Comparison of ENCODE assay signal across 31 cellular contexts in genomic region chr3:108106449-108106848, GRCh38.
"Had no signal": no experiment of that assay in that cellular context is flagged by ENCODE, and none has a peak within 500 bp of the region (broad histone marks: within the 10 kb centered on the region; RNA-seq: fewer than 3 reads in every experiment).

No MANE protein-coding gene starts in this region.

- H3K27me3 ChIP-seq: ascending aorta, MG63 had no signal

- DNase-seq: activated CD4-positive, alpha-beta T cell treated with anti-CD3 and anti-CD28 coated beads for 48 hours; activated CD4-positive, alpha-beta T cell treated with anti-CD3 and anti-CD28 coated beads, Interleukin-2, amount 50 U/mL, for 4 hours; activated CD4-positive, CD25-positive, alpha-beta regulatory T cell treated with anti-CD3 and anti-CD28 coated beads, Interleukin-2, amount 50 U/mL, for 72 hours; activated CD8-positive, alpha-beta T cell treated with anti-CD3 and anti-CD28 coated beads, Interleukin-2, amount 10 ng/mL, durations not matched to agents 7 days and 5 days; activated effector memory CD4-positive, alpha-beta T cell treated with anti-CD3 and anti-CD28 coated beads, Interleukin-2, amount 50 U/mL, for 16 hours; activated naive CD4-positive, alpha-beta T cell treated with Interleukin-2 at 50 U/mL for 16 hours; activated naive CD8-positive, alpha-beta T cell treated with anti-CD3 and anti-CD28 coated beads, Interleukin-2, amount 50 U/mL, for 24 hours; activated T-cell treated with anti-CD3 and anti-CD28 coated beads, Interleukin-2, amount 50 U/mL, for 24 hours; amniotic stem cell; MV-4-11; NCI-H1092 treated with DMSO at 0.1 percent for 48 hours; NCI-H1417 treated with DMSO at 0.1 percent for 48 hours; NCI-H187; NCI-H2081; NCI-H2227 treated with DMSO at 0.1 percent for 48 hours; NCI-H446 treated with DMSO at 0.1 percent for 48 hours; NCI-H524 treated with DMSO at 0.1 percent for 48 hours; NCI-H774; NK-92 treated with Interleukin-12 subunit alpha and Interleukin-12 subunit beta, amount 100 ng/mL, for 24 hours; OCI-M1; SIG-M5; T-helper 17 cell; T-helper 9 cell had no signal

- H3K4me3 Mint-ChIP-seq: activated CD8-positive, alpha-beta T cell treated with anti-CD3 and anti-CD28 coated beads, Interleukin-2, amount 10 ng/mL, durations not matched to agents 7 days and 5 days; activated naive CD8-positive, alpha-beta T cell treated with anti-CD3 and anti-CD28 coated beads, Interleukin-2, amount 50 U/mL, for 24 hours; activated T-cell treated with anti-CD3 and anti-CD28 coated beads, Interleukin-2, amount 50 U/mL, for 24 hours; activated T-helper 1 cell treated with anti-CD3 and anti-CD28 coated beads, Interleukin-12 subunit alpha, Interleukin-12 subunit beta, Interleukin-2, Interleukin-4 antibody, amounts not matched to agents 30 ng/mL and 10 ng/mL and 1 ng/mL, durations not matched to agents 14 hours and 24 hours and 36 hours; brain; central memory CD8-positive, alpha-beta T cell; T-helper 17 cell; WTC11 had no signal

- ATAC-seq: activated CD8-positive, alpha-beta T cell treated with anti-CD3 and anti-CD28 coated beads, Interleukin-2, amount 10 ng/mL, durations not matched to agents 7 days and 5 days; activated naive CD4-positive, alpha-beta T cell treated with anti-CD3 and anti-CD28 coated beads, Interleukin-2, amount 50 U/mL, for 72 hours; activated naive CD8-positive, alpha-beta T cell treated with anti-CD3 and anti-CD28 coated beads, Interleukin-2, amount 50 U/mL, for 24 hours; T-helper 17 cell; WTC11 had no signal

- H3K9me3 ChIP-seq: ascending aorta, MG63 had no signal

- H3K4me3 ChIP-seq: ascending aorta, MG63 had no signal

- H3K36me3 ChIP-seq: ascending aorta, MG63 had no signal

- H3K36me3 Mint-ChIP-seq: activated naive CD4-positive, alpha-beta T cell treated with anti-CD3 and anti-CD28 coated beads, Interleukin-2, amount 50 U/mL, for 72 hours; brain; WTC11 had no signal

- H3K4me1 ChIP-seq: ascending aorta had no signal

- H3K27ac ChIP-seq: ascending aorta, KMS-11 had no signal

- H3K27me3 Mint-ChIP-seq: activated naive CD8-positive, alpha-beta T cell treated with anti-CD3 and anti-CD28 coated beads, Interleukin-2, amount 50 U/mL, for 24 hours; activated T-cell treated with anti-CD3 and anti-CD28 coated beads, Interleukin-2, amount 50 U/mL, for 24 hours; central memory CD8-positive, alpha-beta T cell; T-helper 17 cell had no signal

- H3K9me3 Mint-ChIP-seq: activated naive CD8-positive, alpha-beta T cell treated with anti-CD3 and anti-CD28 coated beads, Interleukin-2, amount 50 U/mL, for 24 hours; activated T-cell treated with anti-CD3 and anti-CD28 coated beads, Interleukin-2, amount 50 U/mL, for 24 hours; activated T-helper 1 cell treated with anti-CD3 and anti-CD28 coated beads, Interleukin-12 subunit alpha, Interleukin-12 subunit beta, Interleukin-2, Interleukin-4 antibody, amounts not matched to agents 30 ng/mL and 10 ng/mL and 1 ng/mL, durations not matched to agents 14 hours and 24 hours and 36 hours; brain; central memory CD8-positive, alpha-beta T cell; WTC11 had no signal

- H3K27ac Mint-ChIP-seq: activated CD8-positive, alpha-beta T cell treated with anti-CD3 and anti-CD28 coated beads, Interleukin-2, amount 10 ng/mL, durations not matched to agents 7 days and 5 days; activated naive CD4-positive, alpha-beta T cell treated with anti-CD3 and anti-CD28 coated beads, Interleukin-2, amount 50 U/mL, for 72 hours; activated naive CD8-positive, alpha-beta T cell treated with anti-CD3 and anti-CD28 coated beads, Interleukin-2, amount 50 U/mL, for 24 hours; activated T-cell treated with anti-CD3 and anti-CD28 coated beads, Interleukin-2, amount 50 U/mL, for 24 hours; activated T-helper 1 cell treated with anti-CD3 and anti-CD28 coated beads, Interleukin-12 subunit alpha, Interleukin-12 subunit beta, Interleukin-2, Interleukin-4 antibody, amounts not matched to agents 30 ng/mL and 10 ng/mL and 1 ng/mL, durations not matched to agents 14 hours and 24 hours and 36 hours; brain; T-helper 17 cell; WTC11 had no signal
